Comparison of ENCODE assay signal across 12 cellular contexts in genomic region chr18:55250729-55251128, GRCh38.
A peak's percentile ranks its signal among the peaks of the same experiment; 100 is the strongest.
DNase-seq lines count a peak whose midpoint lies in the region; ATAC-seq and TF ChIP-seq lines count a peak whose summit lies in the region.
"Had no signal": no experiment of that assay in that cellular context is flagged by ENCODE, and none has a peak within 500 bp of the region (broad histone marks: within the 10 kb centered on the region; RNA-seq: fewer than 3 reads in every experiment).

No MANE protein-coding gene starts in this region.

- H3K27ac Mint-ChIP-seq in naive B cell: peak overlapping the region in 5 of 6 donors; percentile 2 to 87 (median 68)

- H3K18ac ChIP-seq in mesendoderm (ENCODE audit: low read length): no peak overlapping the region

- no peak overlapping the region for H2BK5ac ChIP-seq in mesendoderm (ENCODE audit: low read length)

- H3K9me3 Mint-ChIP-seq in naive B cell: no peaks in the 10 kb centered on the region

- no peaks in the 10 kb centered on the region for H3K4me1 ChIP-seq in mesendoderm (ENCODE audit: control insufficient read depth, low read depth, low read length)

- H3K79me2 ChIP-seq in mesendoderm (ENCODE audit: control insufficient read depth, insufficient read depth, low read length): no peaks in the 10 kb centered on the region

- ATAC-seq in GM18520 (IDR thresholded peaks at IDR 0.05; ENCODE audit: unreplicated experiment): peak; percentile 27
- peak; percentile 37 for ATAC-seq in HG02642 (IDR thresholded peaks at IDR 0.05; ENCODE audit: poor library complexity, unreplicated experiment)
- peak; percentile 81 for ATAC-seq in SK-N-SH treated with all-trans-retinoic acid at 6 μM for 48 hours
- ATAC-seq in naive B cell (ENCODE audit: low read depth in 2 of 2): no peak

- H3K9ac ChIP-seq in mesendoderm (ENCODE audit: low read length): no peak overlapping the region

- no peak overlapping the region for H4K8ac ChIP-seq in mesendoderm (ENCODE audit: low read depth, low read length)

- H3K4me1 Mint-ChIP-seq in naive B cell: peaks cover 35 to 51% (median 37%) of the 10 kb centered on the region in 3 donors

- no peak overlapping the region for H4K5ac ChIP-seq in mesendoderm (ENCODE audit: low read length)

- no peak overlapping the region for H3K4me2 ChIP-seq in mesendoderm (ENCODE audit: low read length)

- H2AK5ac ChIP-seq in mesendoderm (ENCODE audit: low read length): no peak overlapping the region

- H3K4me3 Mint-ChIP-seq in naive B cell: no peak overlapping the region

- H3K79me1 ChIP-seq in mesendoderm (ENCODE audit: low read length): no peaks in the 10 kb centered on the region

- H3K27me3 ChIP-seq in mesendoderm (ENCODE audit: insufficient read depth, low read length, poor library complexity): no peaks in the 10 kb centered on the region
- H3K27me3 ChIP-seq: neutrophil had no signal

- no peak overlapping the region for H3K56ac ChIP-seq in mesendoderm (ENCODE audit: low read length)

- H2BK15ac ChIP-seq in mesendoderm (replicated peaks; ENCODE audit: low read depth): no peak overlapping the region

- H3K36me3 Mint-ChIP-seq in naive B cell: peaks cover 33% of the 10 kb centered on the region in 2 donors

- H3K27me3 Mint-ChIP-seq in naive B cell: no peaks in the 10 kb centered on the region

- no peak overlapping the region for H2BK120ac ChIP-seq in mesendoderm (ENCODE audit: low read depth, low read length)

- DNase-seq in naive B cell: no peak
- no peak for DNase-seq in mesendoderm
- DNase-seq in NCI-H146 treated with DMSO at 0.1 percent for 48 hours (lab: John Stamatoyannopoulos, UW; ENCODE audit: unreplicated experiment): no peak
- DNase-seq in stimulated activated CD4-positive, alpha-beta T cell treated with anti-CD3 and anti-CD28 coated beads, Interleukin-1b, Interleukin-23, amount 100 ng/mL, for 48 hours: no peak
- no peak for DNase-seq in substantia nigra (lab: John Stamatoyannopoulos, UW)
- DNase-seq: activated CD4-positive, alpha-beta T cell treated with anti-CD3 and anti-CD28 coated beads, Interleukin-2, amount 50 U/mL, for 4 hours; caudate nucleus; hippocampal formation had no signal

- H3K36me3 ChIP-seq in mesendoderm (ENCODE audit: control insufficient read depth, insufficient read depth, low read length): peaks cover 1% of the 10 kb centered on the region
- H3K36me3 ChIP-seq: neutrophil had no signal

- H3K27ac ChIP-seq in mesendoderm (ENCODE audit: low read depth, low read length) (no peak overlapping the region), substantia nigra (ENCODE audit: low read depth, low read length, poor library complexity, severe bottlenecking) (no peak overlapping the region)
- H3K27ac ChIP-seq: neutrophil had no signal

- H3K4ac ChIP-seq in mesendoderm (ENCODE audit: low read depth, low read length): no peak overlapping the region

- no peak overlapping the region for H3K4me3 ChIP-seq in mesendoderm (ENCODE audit: low read length)

- no peak overlapping the region for H3K23ac ChIP-seq in mesendoderm (ENCODE audit: low read length)

- WGBS in mesendoderm (ENCODE audit: extremely low coverage, insufficient coverage, low lambda C conversion rate): no CpG with 5 or more reads among the region's 4 CpGs

TF ChIP-seq in SK-N-SH treated with all-trans-retinoic acid at 6 μM for 48 hours, 23 proteins besides CTCF, POLR2A, EP300 and RAD21:
- TF ChIP-seq GLIS3 (CRISPR knock-in tag; IDR thresholded peaks at IDR 0.05) (no peak), ZFP3 (CRISPR knock-in tag; IDR thresholded peaks at IDR 0.05) (0 out of 2 replicates have a peak, but pooled peaks have one; percentile 36), ISL1 (CRISPR knock-in tag; IDR thresholded peaks at IDR 0.05) (peak; percentile 45), ZNF565 (CRISPR knock-in tag; conservative IDR thresholded peaks at IDR 0.05; ENCODE audit: low read depth) (no peak), TOX (CRISPR knock-in tag; IDR thresholded peaks at IDR 0.05; ENCODE audit: borderline replicate concordance) (no peak), BACH2 (CRISPR knock-in tag; IDR thresholded peaks at IDR 0.05; ENCODE audit: borderline replicate concordance) (no peak), ZNF70 (CRISPR knock-in tag; IDR thresholded peaks at IDR 0.05) (no peak), SNAI2 (CRISPR knock-in tag; IDR thresholded peaks at IDR 0.05) (no peak)
- TF ChIP-seq, protein P1, sequence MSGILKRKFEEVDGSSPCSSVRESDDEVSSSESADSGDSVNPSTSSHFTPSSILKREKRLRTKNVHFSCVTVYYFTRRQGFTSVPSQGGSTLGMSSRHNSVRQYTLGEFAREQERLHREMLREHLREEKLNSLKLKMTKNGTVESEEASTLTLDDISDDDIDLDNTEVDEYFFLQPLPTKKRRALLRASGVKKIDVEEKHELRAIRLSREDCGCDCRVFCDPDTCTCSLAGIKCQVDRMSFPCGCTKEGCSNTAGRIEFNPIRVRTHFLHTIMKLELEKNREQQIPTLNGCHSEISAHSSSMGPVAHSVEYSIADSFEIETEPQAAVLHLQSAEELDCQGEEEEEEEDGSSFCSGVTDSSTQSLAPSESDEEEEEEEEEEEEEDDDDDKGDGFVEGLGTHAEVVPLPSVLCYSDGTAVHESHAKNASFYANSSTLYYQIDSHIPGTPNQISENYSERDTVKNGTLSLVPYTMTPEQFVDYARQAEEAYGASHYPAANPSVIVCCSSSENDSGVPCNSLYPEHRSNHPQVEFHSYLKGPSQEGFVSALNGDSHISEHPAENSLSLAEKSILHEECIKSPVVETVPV (CRISPR knock-in tag; IDR thresholded peaks at IDR 0.05): no peak
TF ChIP-seq in SK-N-SH treated with all-trans-retinoic acid at 6 μM for 48 hours: peak in this region for 2.

Comparison
In these comparisons a context has a peak if more than half of its experiments do, and no peak if none do; other contexts are left out.
1. ATAC-seq: peak in GM18520 (single experiment), HG02642 (single experiment) and SK-N-SH treated with all-trans-retinoic acid at 6 μM for 48 hours (single experiment); none in naive B cell (0 of 2).